1 cellular context compared by ENCODE assay signal in the genomic region with DNA sequence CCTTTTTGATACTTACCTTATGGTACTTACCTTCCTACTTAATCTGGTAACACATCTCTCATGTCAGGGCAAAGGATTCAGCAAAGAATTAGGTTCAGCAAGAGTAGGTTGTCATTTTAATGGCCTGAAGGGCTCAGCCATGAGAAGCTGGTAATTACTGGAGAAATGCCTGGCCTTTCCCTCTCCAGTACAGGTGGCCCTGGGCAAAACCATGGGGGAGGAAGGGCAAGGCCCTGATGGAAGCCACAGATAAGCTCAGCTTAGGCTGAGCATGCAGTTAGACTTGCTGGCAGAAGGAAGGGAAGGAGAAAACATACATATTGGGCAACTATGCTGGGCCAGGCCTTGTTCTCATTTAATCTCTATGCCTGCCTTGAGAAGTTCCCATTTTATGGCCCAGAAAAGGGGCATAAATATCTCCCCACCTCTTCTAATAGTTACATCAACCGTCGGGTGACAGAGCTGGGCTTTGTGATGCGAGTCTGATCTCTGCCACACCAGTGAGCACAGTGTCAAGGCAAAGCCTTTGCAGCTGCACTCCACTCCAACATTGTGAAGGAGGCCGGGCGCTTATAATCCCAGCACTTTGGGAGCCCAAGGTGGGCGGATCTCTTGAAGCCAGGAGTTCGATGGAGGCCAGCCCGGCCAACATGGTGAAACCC.
TF ChIP-seq lines count a peak whose summit lies in the region.

No MANE protein-coding gene starts in this region.

TF ChIP-seq in HepG2, 621 proteins besides CTCF, POLR2A, EP300 and RAD21:
- TF ChIP-seq TEAD2 (CRISPR knock-in tag; IDR thresholded peaks at IDR 0.05) (no peak), GATA4 (IDR thresholded peaks at IDR 0.05; ENCODE audit: borderline replicate concordance, low read depth) (no peak), ZFP36L1 (CRISPR knock-in tag; IDR thresholded peaks at IDR 0.05) (no peak), TP53 (CRISPR knock-in tag; conservative IDR thresholded peaks at IDR 0.05) (no peak), ZNF276 (CRISPR knock-in tag; IDR thresholded peaks at IDR 0.05; ENCODE audit: low read depth) (no peak)
- TF ChIP-seq, protein P1, sequence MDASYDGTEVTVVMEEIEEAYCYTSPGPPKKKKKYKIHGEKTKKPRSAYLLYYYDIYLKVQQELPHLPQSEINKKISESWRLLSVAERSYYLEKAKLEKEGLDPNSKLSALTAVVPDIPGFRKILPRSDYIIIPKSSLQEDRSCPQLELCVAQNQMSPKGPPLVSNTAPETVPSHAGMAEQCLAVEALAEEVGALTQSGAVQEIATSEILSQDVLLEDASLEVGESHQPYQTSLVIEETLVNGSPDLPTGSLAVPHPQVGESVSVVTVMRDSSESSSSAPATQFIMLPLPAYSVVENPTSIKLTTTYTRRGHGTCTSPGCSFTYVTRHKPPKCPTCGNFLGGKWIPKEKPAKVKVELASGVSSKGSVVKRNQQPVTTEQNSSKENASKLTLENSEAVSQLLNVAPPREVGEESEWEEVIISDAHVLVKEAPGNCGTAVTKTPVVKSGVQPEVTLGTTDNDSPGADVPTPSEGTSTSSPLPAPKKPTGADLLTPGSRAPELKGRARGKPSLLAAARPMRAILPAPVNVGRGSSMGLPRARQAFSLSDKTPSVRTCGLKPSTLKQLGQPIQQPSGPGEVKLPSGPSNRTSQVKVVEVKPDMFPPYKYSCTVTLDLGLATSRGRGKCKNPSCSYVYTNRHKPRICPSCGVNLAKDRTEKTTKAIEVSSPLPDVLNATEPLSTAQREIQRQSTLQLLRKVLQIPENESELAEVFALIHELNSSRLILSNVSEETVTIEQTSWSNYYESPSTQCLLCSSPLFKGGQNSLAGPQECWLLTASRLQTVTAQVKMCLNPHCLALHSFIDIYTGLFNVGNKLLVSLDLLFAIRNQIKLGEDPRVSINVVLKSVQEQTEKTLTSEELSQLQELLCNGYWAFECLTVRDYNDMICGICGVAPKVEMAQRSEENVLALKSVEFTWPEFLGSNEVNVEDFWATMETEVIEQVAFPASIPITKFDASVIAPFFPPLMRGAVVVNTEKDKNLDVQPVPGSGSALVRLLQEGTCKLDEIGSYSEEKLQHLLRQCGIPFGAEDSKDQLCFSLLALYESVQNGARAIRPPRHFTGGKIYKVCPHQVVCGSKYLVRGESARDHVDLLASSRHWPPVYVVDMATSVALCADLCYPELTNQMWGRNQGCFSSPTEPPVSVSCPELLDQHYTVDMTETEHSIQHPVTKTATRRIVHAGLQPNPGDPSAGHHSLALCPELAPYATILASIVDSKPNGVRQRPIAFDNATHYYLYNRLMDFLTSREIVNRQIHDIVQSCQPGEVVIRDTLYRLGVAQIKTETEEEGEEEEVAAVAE (CRISPR knock-in tag; IDR thresholded peaks at IDR 0.05; ENCODE audit: borderline replicate concordance): no peak
